Comparison of ENCODE assay signal across 1 cellular context in the genomic region with DNA sequence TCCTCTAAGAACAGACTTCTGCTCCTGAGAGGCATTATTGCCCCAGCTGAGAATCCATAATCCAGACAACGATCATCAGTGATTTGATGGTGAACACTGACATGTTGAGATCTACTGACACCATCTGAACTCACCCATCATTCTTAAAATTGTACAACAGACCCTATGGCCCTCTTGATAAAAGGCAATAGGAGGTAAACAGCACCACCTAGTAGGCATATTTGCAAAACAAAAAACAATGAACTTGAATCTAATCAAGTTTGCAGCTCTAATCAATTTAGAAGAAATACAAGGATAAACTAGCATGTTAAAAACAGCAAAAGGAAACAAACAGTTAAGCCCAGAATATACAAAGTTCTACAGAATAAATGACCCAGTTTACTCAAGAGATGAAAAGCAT.
A peak's percentile ranks its signal among the peaks of the same experiment; 100 is the strongest.
TF ChIP-seq lines count a peak whose summit lies in the region.

No MANE protein-coding gene starts in this region.

TF ChIP-seq in HepG2, 621 proteins besides CTCF, POLR2A, EP300 and RAD21:
- TF ChIP-seq KLF12 (CRISPR knock-in tag; IDR thresholded peaks at IDR 0.05; ENCODE audit: borderline replicate concordance) (no peak), STAG1 (CRISPR knock-in tag; IDR thresholded peaks at IDR 0.05) (peak; percentile 32)
